Comparison of ENCODE assay signal across 1 cellular context in the genomic region with DNA sequence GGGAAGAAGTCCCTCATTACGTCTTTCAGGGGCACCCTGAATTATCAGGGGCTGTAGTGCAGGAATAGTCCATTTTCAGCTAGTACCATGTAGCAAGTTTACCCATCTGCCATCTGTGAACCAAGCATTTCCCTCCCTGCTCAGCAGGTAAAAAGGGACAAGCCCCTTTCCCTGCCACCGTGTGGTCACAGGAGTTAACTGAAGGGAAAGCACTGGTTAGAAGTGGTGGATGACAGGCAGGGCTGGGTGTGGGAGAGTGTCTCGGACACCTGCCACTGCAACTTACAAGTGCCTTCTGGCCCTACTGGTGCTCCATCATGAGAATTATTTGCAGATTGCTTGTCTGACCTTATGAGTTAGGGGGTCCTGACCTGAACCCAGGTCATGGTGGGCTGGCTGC.
TF ChIP-seq lines count a peak whose summit lies in the region.

No MANE protein-coding gene starts in this region.

TF ChIP-seq in HCT116, 20 proteins besides CTCF, POLR2A, EP300 and RAD21 (continued from another document):
- TF ChIP-seq, protein P1, sequence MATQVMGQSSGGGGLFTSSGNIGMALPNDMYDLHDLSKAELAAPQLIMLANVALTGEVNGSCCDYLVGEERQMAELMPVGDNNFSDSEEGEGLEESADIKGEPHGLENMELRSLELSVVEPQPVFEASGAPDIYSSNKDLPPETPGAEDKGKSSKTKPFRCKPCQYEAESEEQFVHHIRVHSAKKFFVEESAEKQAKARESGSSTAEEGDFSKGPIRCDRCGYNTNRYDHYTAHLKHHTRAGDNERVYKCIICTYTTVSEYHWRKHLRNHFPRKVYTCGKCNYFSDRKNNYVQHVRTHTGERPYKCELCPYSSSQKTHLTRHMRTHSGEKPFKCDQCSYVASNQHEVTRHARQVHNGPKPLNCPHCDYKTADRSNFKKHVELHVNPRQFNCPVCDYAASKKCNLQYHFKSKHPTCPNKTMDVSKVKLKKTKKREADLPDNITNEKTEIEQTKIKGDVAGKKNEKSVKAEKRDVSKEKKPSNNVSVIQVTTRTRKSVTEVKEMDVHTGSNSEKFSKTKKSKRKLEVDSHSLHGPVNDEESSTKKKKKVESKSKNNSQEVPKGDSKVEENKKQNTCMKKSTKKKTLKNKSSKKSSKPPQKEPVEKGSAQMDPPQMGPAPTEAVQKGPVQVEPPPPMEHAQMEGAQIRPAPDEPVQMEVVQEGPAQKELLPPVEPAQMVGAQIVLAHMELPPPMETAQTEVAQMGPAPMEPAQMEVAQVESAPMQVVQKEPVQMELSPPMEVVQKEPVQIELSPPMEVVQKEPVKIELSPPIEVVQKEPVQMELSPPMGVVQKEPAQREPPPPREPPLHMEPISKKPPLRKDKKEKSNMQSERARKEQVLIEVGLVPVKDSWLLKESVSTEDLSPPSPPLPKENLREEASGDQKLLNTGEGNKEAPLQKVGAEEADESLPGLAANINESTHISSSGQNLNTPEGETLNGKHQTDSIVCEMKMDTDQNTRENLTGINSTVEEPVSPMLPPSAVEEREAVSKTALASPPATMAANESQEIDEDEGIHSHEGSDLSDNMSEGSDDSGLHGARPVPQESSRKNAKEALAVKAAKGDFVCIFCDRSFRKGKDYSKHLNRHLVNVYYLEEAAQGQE (IDR thresholded peaks at IDR 0.05; ENCODE audit: low read depth): no peak
- no peak for TF ChIP-seq FOSL1 (IDR thresholded peaks at IDR 0.05; ENCODE audit: low read depth)
- no peak for TF ChIP-seq EGR1 (IDR thresholded peaks at IDR 0.05; ENCODE audit: low read depth)
- TF ChIP-seq SP1 (IDR thresholded peaks at IDR 0.05; ENCODE audit: low read depth): no peak
- TF ChIP-seq ZFX (IDR thresholded peaks at IDR 0.05): no peak
- TF ChIP-seq JUND (IDR thresholded peaks at IDR 0.05): no peak
- no peak for TF ChIP-seq POLR2AphosphoS5 (IDR thresholded peaks at IDR 0.05; ENCODE audit: low read depth, low read length)
TF ChIP-seq in HCT116: peak in this region for 0.
